ENCODE assay signal across 26 cellular contexts in the genomic region with DNA sequence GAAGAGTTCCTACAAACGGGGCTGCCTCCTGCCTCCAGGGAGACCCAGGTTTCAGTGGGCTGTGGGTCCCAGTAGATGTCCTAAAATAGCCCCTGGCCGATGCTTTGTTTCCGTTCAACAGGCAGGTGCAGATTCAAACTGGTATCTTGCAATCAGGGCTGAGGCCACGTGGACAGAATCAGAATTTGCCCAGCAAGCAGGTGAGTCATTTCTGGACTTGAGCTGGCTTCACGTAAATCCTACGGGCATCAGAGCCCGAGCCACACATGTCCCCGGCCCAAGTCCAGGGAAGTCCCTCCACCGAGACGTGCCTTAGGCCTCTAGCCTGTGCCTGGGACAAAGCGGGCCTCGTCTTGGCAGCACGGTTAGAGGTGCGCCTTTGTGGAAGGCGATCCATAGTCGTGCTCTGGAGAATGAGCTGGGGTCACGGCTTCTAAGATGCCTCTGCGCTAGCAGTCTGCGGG.
DNase-seq lines count a peak whose midpoint lies in the region; ATAC-seq and TF ChIP-seq lines count a peak whose summit lies in the region.
"Had no signal": no experiment of that assay in that cellular context is flagged by ENCODE, and none has a peak within 500 bp of the region (broad histone marks: within the 10 kb centered on the region; RNA-seq: fewer than 3 reads in every experiment).

No MANE protein-coding gene starts in this region.

- H4K20me1 ChIP-seq in H9 (ENCODE audit: control insufficient read depth, insufficient read depth, insufficient read length): no peaks in the 10 kb centered on the region

- H3K14ac ChIP-seq in H9 (ENCODE audit: insufficient read depth, low read length): peak overlapping the region; percentile 65; the same call in 1 of the 2 replicates

- H2BK15ac ChIP-seq in H9 (ENCODE audit: low read depth, low read length): no peak overlapping the region

- H3K4me2 ChIP-seq in H9 (ENCODE audit: insufficient read depth, insufficient read length, low read length): no peak overlapping the region

- H3K23me2 ChIP-seq in H9 (ENCODE audit: insufficient read length, low read depth, low read length, poor library complexity, severe bottlenecking): no peaks in the 10 kb centered on the region

- H3K9ac ChIP-seq in H9 (ENCODE audit: extremely low read depth, insufficient read length, low read length): no peak overlapping the region

- H3K4me1 ChIP-seq in H9 (ENCODE audit: insufficient read depth, low read length): peaks cover 2% of the 10 kb centered on the region; the same call in 1 of the 2 replicates
- H3K4me1 ChIP-seq in upper lobe of left lung: no peaks in the 10 kb centered on the region
- H3K4me1 ChIP-seq in upper lobe of right lung: no peaks in the 10 kb centered on the region
- H3K4me1 ChIP-seq: Caco-2, pancreas had no signal

- no peak overlapping the region for H2AK5ac ChIP-seq in H9 (ENCODE audit: insufficient read length, low read length)

- no peaks in the 10 kb centered on the region for H3K79me1 ChIP-seq in H9 (ENCODE audit: insufficient read depth, low read depth, low read length, poor library complexity, severe bottlenecking)

- no peak for TF ChIP-seq EP300 in upper lobe of left lung (IDR thresholded peaks at IDR 0.05)

- no peaks in the 10 kb centered on the region for H3K79me2 ChIP-seq in H9 (ENCODE audit: insufficient read depth, low read length)

- ATAC-seq in upper lobe of left lung (ENCODE audit: low FRiP score in 2 of 2) (no peak), upper lobe of right lung (no peak), GM18861 (IDR thresholded peaks at IDR 0.05; ENCODE audit: unreplicated experiment) (no peak)
- ATAC-seq: pancreas, SK-N-SH treated with all-trans-retinoic acid at 6 μM for 48 hours had no signal

- no peak overlapping the region for H2AFZ ChIP-seq in H9 (ENCODE audit: low read length)

- H3K4me3 Mint-ChIP-seq in H9 (no peak overlapping the region), osteocyte (ENCODE audit: unreplicated experiment) (no peak overlapping the region)
- H3K4me3 Mint-ChIP-seq: central memory CD8-positive, alpha-beta T cell; immature natural killer cell; naive B cell had no signal

- peak overlapping the region in 1 of 3 experiments; percentile 27; a peak in 2 of 7 replicates for H3K27ac Mint-ChIP-seq in H9
- no peak overlapping the region for H3K27ac Mint-ChIP-seq in osteocyte (ENCODE audit: unreplicated experiment)
- H3K27ac Mint-ChIP-seq: immature natural killer cell, naive B cell had no signal

- H3K4ac ChIP-seq in H9 (ENCODE audit: low read depth, low read length): no peak overlapping the region

- H3K36me3 ChIP-seq in upper lobe of left lung (no peaks in the 10 kb centered on the region), upper lobe of right lung (no peaks in the 10 kb centered on the region)
- H3K36me3 ChIP-seq: esophagus squamous epithelium, pancreas had no signal

- no CpG with 5 or more reads among the region's 19 CpGs for WGBS in H9 (ENCODE audit: extremely low coverage, insufficient read length, low lambda C conversion rate)
- WGBS in upper lobe of left lung, 2 donors: 73 to 94% methylated on average over 8 to 19 of the region's 19 CpGs

- no peak overlapping the region for H2BK5ac ChIP-seq in H9 (ENCODE audit: insufficient read length, low read length)

- TF ChIP-seq POLR2A in upper lobe of left lung (IDR thresholded peaks at IDR 0.05): no peak

- H2BK20ac ChIP-seq in H9 (ENCODE audit: low read depth, low read length, poor library complexity, severe bottlenecking): no peak overlapping the region

- H3K18ac ChIP-seq in H9 (ENCODE audit: insufficient read length, low read depth, low read length): peak overlapping the region; percentile 89

- intact Hi-C loops in upper lobe of right lung (cut with DNase I): no loop called here

- no peak overlapping the region for H3K23ac ChIP-seq in H9 (ENCODE audit: insufficient read length, low read depth, low read length)

- H3K36me3 Mint-ChIP-seq in H9 (ENCODE audit: insufficient read depth in 1 of 3, low read depth in 3 of 3) (peaks cover 0 to under 1% (median 0%) of the 10 kb centered on the region in 3 experiments; a peak in 2 of 7 replicates), osteocyte (ENCODE audit: unreplicated experiment) (no peaks in the 10 kb centered on the region)
- H3K36me3 Mint-ChIP-seq: immature natural killer cell, naive B cell had no signal

- peak; percentile 74 for DNase-seq in DMS53 (lab: John Stamatoyannopoulos, UW)
- peak; percentile 31 for DNase-seq in H9
- peak; percentile 94 for DNase-seq in RPMI8226
- peak; percentile 73 for DNase-seq in osteocyte (ENCODE audit: extremely low spot score, unreplicated experiment)
- DNase-seq in hippocampal formation (lab: John Stamatoyannopoulos, UW): no peak
- no peak for DNase-seq in upper lobe of left lung
- no peak for DNase-seq in upper lobe of right lung
- DNase-seq: activated CD4-positive, alpha-beta T cell treated with anti-CD3 and anti-CD28 coated beads for 1 hour; activated naive CD4-positive, alpha-beta T cell treated with Interleukin-2 at 50 U/mL for 16 hours; AML-193; anterior cingulate cortex; effector CD4-positive, alpha-beta T cell; esophagus squamous epithelium; immature natural killer cell; naive B cell; NCI-H1105; NCI-H2171 treated with DMSO at 0.1 percent for 48 hours; NCI-H82; pancreas; stimulated activated CD4-positive, alpha-beta T cell treated with anti-CD3 and anti-CD28 coated beads, Interleukin-4, amount 100 ng/mL, for 1 hour; T1000 had no signal

- TF ChIP-seq CTCF in H9 (conservative IDR thresholded peaks at IDR 0.05) (no peak), osteocyte (IDR thresholded peaks at IDR 0.05) (no peak), upper lobe of left lung (IDR thresholded peaks at IDR 0.05) (no peak), upper lobe of right lung (IDR thresholded peaks at IDR 0.05) (no peak)

- no peak overlapping the region for H3K27ac ChIP-seq in H9 (ENCODE audit: insufficient read length, low read depth, low read length)
- no peak overlapping the region for H3K27ac ChIP-seq in upper lobe of left lung
- H3K27ac ChIP-seq in upper lobe of right lung: no peak overlapping the region
- H3K27ac ChIP-seq: esophagus squamous epithelium, pancreas had no signal

- H3K27me3 ChIP-seq in H9 (ENCODE audit: insufficient read depth, low read length): no peaks in the 10 kb centered on the region
- no peaks in the 10 kb centered on the region for H3K27me3 ChIP-seq in upper lobe of left lung
- H3K27me3 ChIP-seq in upper lobe of right lung: no peaks in the 10 kb centered on the region
- H3K27me3 ChIP-seq: esophagus squamous epithelium, pancreas had no signal

- H3K9me3 ChIP-seq in H9 (ENCODE audit: control insufficient read depth, low read depth, low read length) (no peaks in the 10 kb centered on the region), upper lobe of left lung (no peaks in the 10 kb centered on the region), upper lobe of right lung (no peaks in the 10 kb centered on the region)
- H3K9me3 ChIP-seq: Caco-2, esophagus squamous epithelium, pancreas had no signal

- H2BK12ac ChIP-seq in H9 (ENCODE audit: insufficient read length, low read depth, low read length): no peak overlapping the region

- no peak overlapping the region for H4K8ac ChIP-seq in H9 (replicated peaks; ENCODE audit: insufficient read length, low read depth, low read length)

- H3K56ac ChIP-seq in H9 (ENCODE audit: insufficient read length, low read depth, low read length): no peak overlapping the region

- H3K27me3 Mint-ChIP-seq in H9 (ENCODE audit: low read depth): peaks cover 18% of the 10 kb centered on the region
- peaks cover 3% of the 10 kb centered on the region for H3K27me3 Mint-ChIP-seq in osteocyte (ENCODE audit: unreplicated experiment)

- no peak overlapping the region for H4K5ac ChIP-seq in H9 (ENCODE audit: insufficient read length, low read depth, low read length)

- no peak overlapping the region for H2BK120ac ChIP-seq in H9 (ENCODE audit: low read depth, low read length, poor library complexity, severe bottlenecking)

- H3K4me1 Mint-ChIP-seq in H9: peaks cover 47 to 52% of the 10 kb centered on the region in 2 experiments
- H3K4me1 Mint-ChIP-seq in osteocyte (ENCODE audit: unreplicated experiment): no peaks in the 10 kb centered on the region
- H3K4me1 Mint-ChIP-seq: central memory CD8-positive, alpha-beta T cell; immature natural killer cell; naive B cell had no signal

- H3K4me3 ChIP-seq in upper lobe of left lung: no peak overlapping the region
- no peak overlapping the region for H3K4me3 ChIP-seq in upper lobe of right lung
- H3K4me3 ChIP-seq: esophagus squamous epithelium, lung, pancreas had no signal

- H3K9me3 Mint-ChIP-seq in H9 (peaks cover under 1 to 3% of the 10 kb centered on the region in 2 experiments; a peak in 2 of 5 replicates), osteocyte (ENCODE audit: unreplicated experiment) (no peaks in the 10 kb centered on the region)
- H3K9me3 Mint-ChIP-seq: central memory CD8-positive, alpha-beta T cell; immature natural killer cell; naive B cell had no signal

- no peak overlapping the region for H3T11ph ChIP-seq in H9 (ENCODE audit: low read length)

- no peak overlapping the region for H4K91ac ChIP-seq in H9 (ENCODE audit: insufficient read length, low read depth, low read length)

Comparison
In these comparisons a context has a peak if more than half of its experiments do, and no peak if none do; other contexts are left out.
1. DNase-seq: peak in DMS53 (single experiment), H9 (single experiment), RPMI8226 (single experiment) and osteocyte (single experiment); none in hippocampal formation (0 of 2), upper lobe of left lung (0 of 2) and upper lobe of right lung (single experiment).